1 cellular context compared by ENCODE assay signal in the genomic region with DNA sequence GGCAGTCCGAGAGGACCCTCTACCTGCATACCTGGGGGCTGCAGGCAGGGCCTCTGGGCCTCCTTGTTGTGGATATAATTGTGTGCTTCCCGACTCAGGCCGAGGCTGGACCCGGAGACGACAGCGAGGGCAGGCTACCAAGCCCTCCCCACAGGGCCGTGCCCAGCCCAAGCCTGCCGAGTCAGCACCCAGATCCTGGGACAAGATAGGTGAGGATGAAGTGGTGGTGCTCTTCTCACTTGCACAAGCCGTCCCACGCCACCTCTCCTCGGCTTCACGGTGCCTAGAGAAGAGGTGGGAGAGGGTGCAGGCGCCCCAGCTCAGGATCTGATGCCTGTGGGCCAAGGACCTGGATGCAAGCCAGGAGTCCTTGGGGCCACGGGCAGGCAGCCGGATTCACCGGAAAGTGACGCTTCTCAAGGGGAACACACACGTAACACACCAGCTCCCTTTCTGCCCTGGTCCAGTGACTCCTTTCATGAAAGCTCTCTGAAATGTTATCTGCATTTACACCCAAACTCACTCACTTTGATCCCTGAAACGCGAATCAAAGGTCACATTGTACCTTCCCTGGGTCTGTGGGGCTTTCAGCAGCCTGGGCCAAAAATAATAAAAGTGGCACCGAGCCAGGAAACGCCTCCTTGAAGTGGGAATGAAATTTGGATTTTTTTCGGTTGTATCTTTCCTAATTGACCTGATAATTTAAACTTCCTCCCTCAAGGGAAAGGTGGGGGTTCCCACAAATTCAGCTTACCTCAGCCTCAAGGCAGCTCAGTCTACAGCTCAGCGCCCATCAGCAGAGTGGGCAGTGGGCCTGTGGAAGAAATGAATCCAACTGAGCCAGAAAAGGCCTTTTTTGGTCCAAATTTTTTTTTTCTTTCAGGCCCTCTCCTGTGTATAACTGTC.
TF ChIP-seq lines count a peak whose summit lies in the region.

No MANE protein-coding gene starts in this region.

TF ChIP-seq in PFSK-1, 5 proteins besides CTCF, POLR2A, EP300 and RAD21 (continued from another document):
- TF ChIP-seq REST (IDR thresholded peaks at IDR 0.05; ENCODE audit: insufficient read depth in 1 of 2, low read depth in 2 of 2, low read length in 2 of 2): no peak
